In genomic region chr13:84951128-84951527, GRCh38 we compare ENCODE assay signal across 22 cellular contexts.
"Had no signal": no experiment of that assay in that cellular context is flagged by ENCODE, and none has a peak within 500 bp of the region (broad histone marks: within the 10 kb centered on the region; RNA-seq: fewer than 3 reads in every experiment).

No MANE protein-coding gene starts in this region.

- H3K27me3 Mint-ChIP-seq: activated CD4-positive, alpha-beta memory T cell treated with anti-CD3 and anti-CD28 coated beads, Interleukin-2, amount 10 ng/mL, durations not matched to agents 7 days and 5 days; activated CD4-positive, alpha-beta T cell treated with anti-CD3 and anti-CD28 coated beads for 36 hours; activated naive CD4-positive, alpha-beta T cell treated with anti-CD3 and anti-CD28 coated beads, Interleukin-2, amount 50 U/mL, for 24 hours; central memory CD8-positive, alpha-beta T cell; T-cell had no signal

- H3K4me1 Mint-ChIP-seq: activated CD4-positive, alpha-beta memory T cell treated with anti-CD3 and anti-CD28 coated beads, Interleukin-2, amount 10 ng/mL, durations not matched to agents 7 days and 5 days; activated CD4-positive, alpha-beta T cell treated with anti-CD3 and anti-CD28 coated beads for 36 hours; activated naive CD4-positive, alpha-beta T cell treated with anti-CD3 and anti-CD28 coated beads, Interleukin-2, amount 50 U/mL, for 24 hours; central memory CD8-positive, alpha-beta T cell; T-cell had no signal

- ATAC-seq: activated CD4-positive, alpha-beta T cell treated with anti-CD3 and anti-CD28 coated beads for 36 hours; activated T-cell treated with anti-CD3 and anti-CD28 coated beads, Interleukin-2, amount 50 U/mL, for 72 hours; T-cell had no signal

- H3K4me2 ChIP-seq: KMS-11, PC-9 had no signal

- H2AFZ ChIP-seq: PC-9 had no signal

- H3K4me3 Mint-ChIP-seq: activated CD4-positive, alpha-beta memory T cell treated with anti-CD3 and anti-CD28 coated beads, Interleukin-2, amount 10 ng/mL, durations not matched to agents 7 days and 5 days; activated CD4-positive, alpha-beta T cell treated with anti-CD3 and anti-CD28 coated beads for 36 hours; activated naive CD4-positive, alpha-beta T cell treated with anti-CD3 and anti-CD28 coated beads, Interleukin-2, amount 50 U/mL, for 24 hours; activated T-cell treated with anti-CD3 and anti-CD28 coated beads, Interleukin-2, amount 50 U/mL, for 72 hours; central memory CD8-positive, alpha-beta T cell; T-cell had no signal

- H3K4me3 ChIP-seq: PC-9, SK-N-MC had no signal

- H3K27ac ChIP-seq: KMS-11, PC-9, SK-N-MC, VCaP had no signal

- H3K9ac ChIP-seq: KMS-11 had no signal

- H3K9me3 Mint-ChIP-seq: activated CD4-positive, alpha-beta memory T cell treated with anti-CD3 and anti-CD28 coated beads, Interleukin-2, amount 10 ng/mL, durations not matched to agents 7 days and 5 days; activated naive CD4-positive, alpha-beta T cell treated with anti-CD3 and anti-CD28 coated beads, Interleukin-2, amount 50 U/mL, for 24 hours had no signal

- H3K36me3 Mint-ChIP-seq: activated naive CD4-positive, alpha-beta T cell treated with anti-CD3 and anti-CD28 coated beads, Interleukin-2, amount 50 U/mL, for 24 hours; T-cell had no signal

- DNase-seq: activated CD4-positive, alpha-beta memory T cell treated with anti-CD3 and anti-CD28 coated beads, Interleukin-2, amount 10 ng/mL, durations not matched to agents 7 days and 5 days; activated CD4-positive, alpha-beta T cell treated with anti-CD3 and anti-CD28 coated beads for 36 hours; activated CD4-positive, alpha-beta T cell treated with anti-CD3 and anti-CD28 coated beads, Interleukin-2, amount 50 U/mL, for 1 hour; activated T-cell treated with anti-CD3 and anti-CD28 coated beads for 4 hours; activated T-cell treated with anti-CD3 and anti-CD28 coated beads, Interleukin-2, amount 50 U/mL, for 72 hours; aorta; NCI-H1105 treated with DMSO at 0.1 percent for 48 hours; NCI-H1436 treated with DMSO at 0.1 percent for 48 hours; NCI-H187; NCI-H2081; NCI-H446; NCI-H524; SIG-M5; T-cell; T-helper 2 cell; T1000 had no signal
